In genomic region chr10:111107023-111107422, GRCh38 we compare ENCODE assay signal across 19 cellular contexts. TPM values are rescaled to one million over a fixed set of nuclear protein-coding genes. Genes with fewer than 3 reads are reported as not detected.
DNase-seq lines count a peak whose midpoint lies in the region; TF ChIP-seq lines count a peak whose summit lies in the region.
"Had no signal": no experiment of that assay in that cellular context is flagged by ENCODE, and none has a peak within 500 bp of the region (broad histone marks: within the 10 kb centered on the region; RNA-seq: fewer than 3 reads in every experiment).

No MANE protein-coding gene starts in this region.

- H3K4me1 Mint-ChIP-seq in neural progenitor cell, result no peaks in the 10 kb centered on the region
- no peaks in the 10 kb centered on the region for H3K4me1 Mint-ChIP-seq in activated CD4-positive, alpha-beta memory T cell treated with anti-CD3 and anti-CD28 coated beads, Interleukin-2, amount 10 ng/mL, durations not matched to agents 7 days and 5 days

- H3K4me1 ChIP-seq in neural progenitor cell, result no peaks in the 10 kb centered on the region

- peaks cover 5% of the 10 kb centered on the region for H3K27me3 Mint-ChIP-seq in neural progenitor cell (ENCODE audit: insufficient read depth, low read depth)
- peaks cover 5% of the 10 kb centered on the region for H3K27me3 Mint-ChIP-seq in activated CD4-positive, alpha-beta memory T cell treated with anti-CD3 and anti-CD28 coated beads, Interleukin-2, amount 10 ng/mL, durations not matched to agents 7 days and 5 days

- H3K27ac ChIP-seq in WERI-Rb-1 (no peak overlapping the region), neural progenitor cell (no peak overlapping the region)
- H3K27ac ChIP-seq: PC-9, SK-N-MC had no signal

- no peaks in the 10 kb centered on the region for H3K79me2 ChIP-seq in neural progenitor cell (ENCODE audit: low read depth)

- H2AFZ ChIP-seq in neural progenitor cell (replicated peaks), result no peak overlapping the region
- H2AFZ ChIP-seq: PC-9 had no signal

- peak; percentile 47; the same call in 1 of the 2 replicates for TF ChIP-seq CTCF in WERI-Rb-1 (IDR thresholded peaks at IDR 0.05; ENCODE audit: low read depth, low read length)
- TF ChIP-seq CTCF in epithelial cell of proximal tubule (conservative IDR thresholded peaks at IDR 0.05; ENCODE audit: low read depth, low read length), result peak; percentile 41
- TF ChIP-seq CTCF in neural progenitor cell (IDR thresholded peaks at IDR 0.05), result no peak

- no peaks in the 10 kb centered on the region for H3K36me3 Mint-ChIP-seq in neural progenitor cell
- H3K36me3 Mint-ChIP-seq in activated CD4-positive, alpha-beta memory T cell treated with anti-CD3 and anti-CD28 coated beads, Interleukin-2, amount 10 ng/mL, durations not matched to agents 7 days and 5 days (ENCODE audit: low read depth), result no peaks in the 10 kb centered on the region

- no peaks in the 10 kb centered on the region for H3K9me3 ChIP-seq in WERI-Rb-1 (ENCODE audit: severe bottlenecking)
- H3K9me3 ChIP-seq in neural progenitor cell (ENCODE audit: low read depth), result no peaks in the 10 kb centered on the region

- no peak overlapping the region for H3K4me3 Mint-ChIP-seq in neural progenitor cell
- no peak overlapping the region for H3K4me3 Mint-ChIP-seq in activated CD4-positive, alpha-beta memory T cell treated with anti-CD3 and anti-CD28 coated beads, Interleukin-2, amount 10 ng/mL, durations not matched to agents 7 days and 5 days
- H3K4me3 Mint-ChIP-seq: CD4-positive, alpha-beta T cell had no signal

- H3K4me2 ChIP-seq in neural progenitor cell, result no peak overlapping the region
- H3K4me2 ChIP-seq: PC-9 had no signal

- H3K4me3 ChIP-seq in WERI-Rb-1 (ENCODE audit: low read depth, low read length), result no peak overlapping the region
- no peak overlapping the region for H3K4me3 ChIP-seq in epithelial cell of proximal tubule (ENCODE audit: low read depth, low read length)
- no peak overlapping the region for H3K4me3 ChIP-seq in neural progenitor cell
- H3K4me3 ChIP-seq: PC-9, SK-N-MC had no signal

- peak overlapping the region; percentile 70 for H3K27ac Mint-ChIP-seq in neural progenitor cell
- no peak overlapping the region for H3K27ac Mint-ChIP-seq in activated CD4-positive, alpha-beta memory T cell treated with anti-CD3 and anti-CD28 coated beads, Interleukin-2, amount 10 ng/mL, durations not matched to agents 7 days and 5 days
- H3K27ac Mint-ChIP-seq: CD4-positive, alpha-beta T cell had no signal

- CTCF ChIA-PET in activated CD4-positive, alpha-beta memory T cell treated with anti-CD3 and anti-CD28 coated beads, Interleukin-2, amount 10 ng/mL, durations not matched to agents 7 days and 5 days (lab: Charles Lee), result no interaction called here

- no peaks in the 10 kb centered on the region for H3K9me3 Mint-ChIP-seq in neural progenitor cell
- no peaks in the 10 kb centered on the region for H3K9me3 Mint-ChIP-seq in activated CD4-positive, alpha-beta memory T cell treated with anti-CD3 and anti-CD28 coated beads, Interleukin-2, amount 10 ng/mL, durations not matched to agents 7 days and 5 days
- H3K9me3 Mint-ChIP-seq: CD4-positive, alpha-beta T cell had no signal

- no peaks in the 10 kb centered on the region for H3F3A ChIP-seq in neural progenitor cell (ENCODE audit: low read depth)

- POLR2A ChIA-PET in activated CD4-positive, alpha-beta memory T cell treated with anti-CD3 and anti-CD28 coated beads, Interleukin-2, amount 10 ng/mL, durations not matched to agents 7 days and 5 days (lab: Charles Lee), result no interaction called here

- DNase-seq in G401 (ENCODE audit: low spot score), result peak; percentile 50
- peak; percentile 26 for DNase-seq in WERI-Rb-1
- no peak for DNase-seq in epithelial cell of proximal tubule (ENCODE audit: low read depth)
- DNase-seq in neural progenitor cell (ENCODE audit: low spot score), result no peak
- no peak for DNase-seq in activated CD4-positive, alpha-beta memory T cell treated with anti-CD3 and anti-CD28 coated beads, Interleukin-2, amount 10 ng/mL, durations not matched to agents 7 days and 5 days
- DNase-seq in NCI-H510A treated with DMSO at 0.1 percent for 48 hours (lab: John Stamatoyannopoulos, UW), result no peak
- DNase-seq in stimulated activated CD4-positive, alpha-beta T cell treated with anti-CD3 and anti-CD28 coated beads, Interleukin-4, amount 100 ng/mL, for 24 hours, result no peak
- no peak for DNase-seq in NCI-H1092 (lab: John Stamatoyannopoulos, UW)
- DNase-seq: AML-193; CD4-positive, alpha-beta T cell; DMS79 treated with DMSO at 0.1 percent for 48 hours; GDM1; GOT3; MV-4-11; NCI-H1436 treated with DMSO at 0.1 percent for 48 hours; NCI-H2081 treated with DMSO at 0.1 percent for 48 hours; NCI-H526 treated with DMSO at 0.1 percent for 48 hours; PC-9 had no signal

- in situ Hi-C loops in G401 (cut with HindIII; ENCODE audit: low sequenced_read_pairs), result no loop called here

- H3K27me3 ChIP-seq in WERI-Rb-1 (ENCODE audit: insufficient read depth, low read depth, severe bottlenecking) (no peaks in the 10 kb centered on the region), neural progenitor cell (no peaks in the 10 kb centered on the region)

- H3K36me3 ChIP-seq in WERI-Rb-1 (no peaks in the 10 kb centered on the region), neural progenitor cell (no peaks in the 10 kb centered on the region)

- H3K9ac ChIP-seq in neural progenitor cell, result no peak overlapping the region

- H4K20me1 ChIP-seq in neural progenitor cell (ENCODE audit: low read depth), result no peaks in the 10 kb centered on the region

RNA-seq across cellular contexts. Expression of gene ADRA2A, which starts 30.2 kb away (rescaled TPM):
- not detected in 2 replicates for total RNA-seq in G401 (2014; rRNA removed; shearing (Covaris generic))
- total RNA-seq in epithelial cell of proximal tubule (0.06 TPM in 1 of 2 replicates, not detected in the other), neural progenitor cell (ENCODE audit: low replicate concordance) (0.06 TPM in 1 of 2 replicates, not detected in the other)
- total RNA-seq in activated CD4-positive, alpha-beta memory T cell treated with anti-CD3 and anti-CD28 coated beads, Interleukin-2, amount 10 ng/mL, durations not matched to agents 7 days and 5 days, result not detected
- total RNA-seq: PC-9 had no signal

Comparison
In these comparisons a context has a peak if more than half of its experiments do, and no peak if none do; other contexts are left out.
1. DNase-seq: peak in G401 (single experiment) and WERI-Rb-1 (single experiment); none in epithelial cell of proximal tubule (single experiment), neural progenitor cell (single experiment), activated CD4-positive, alpha-beta memory T cell treated with anti-CD3 and anti-CD28 coated beads, Interleukin-2, amount 10 ng/mL, durations not matched to agents 7 days and 5 days (single experiment), NCI-H510A treated with DMSO at 0.1 percent for 48 hours (single experiment), stimulated activated CD4-positive, alpha-beta T cell treated with anti-CD3 and anti-CD28 coated beads, Interleukin-4, amount 100 ng/mL, for 24 hours (single experiment) and NCI-H1092 (single experiment).